1 cellular context compared by ENCODE assay signal in genomic region chr2:102147935-102148334, GRCh38.
TF ChIP-seq lines count a peak whose summit lies in the region.

No MANE protein-coding gene starts in this region.

TF ChIP-seq in SK-N-SH, 30 proteins besides CTCF, POLR2A, EP300 and RAD21 (continued from another document):
- TF ChIP-seq SMC3 (IDR thresholded peaks at IDR 0.05; ENCODE audit: low read depth, low read length) = no peak
- no peak for TF ChIP-seq RCOR1 (IDR thresholded peaks at IDR 0.05; ENCODE audit: low read length)
- TF ChIP-seq JUND (IDR thresholded peaks at IDR 0.05) = no peak
- TF ChIP-seq TEAD4 (IDR thresholded peaks at IDR 0.05; ENCODE audit: borderline replicate concordance, insufficient read depth) = no peak
